In genomic region chr5:113150221-113150620, GRCh38 we compare ENCODE assay signal across 2 cellular contexts.
TF ChIP-seq lines count a peak whose summit lies in the region.

No MANE protein-coding gene starts in this region.

TF ChIP-seq in GM23338, 12 proteins besides CTCF, POLR2A, EP300 and RAD21 (continued from another document):
- no peak for TF ChIP-seq ZNF462 (CRISPR knock-in tag; IDR thresholded peaks at IDR 0.05)
- no peak for TF ChIP-seq ZNF331 (CRISPR knock-in tag; IDR thresholded peaks at IDR 0.05; ENCODE audit: low read depth)
- TF ChIP-seq STAT1 (IDR thresholded peaks at IDR 0.05; ENCODE audit: unreplicated experiment): no peak
- TF ChIP-seq JUNB (IDR thresholded peaks at IDR 0.05; ENCODE audit: unreplicated experiment): no peak
- TF ChIP-seq NANOG (IDR thresholded peaks at IDR 0.05; ENCODE audit: borderline replicate concordance): no peak
- TF ChIP-seq, protein P1, sequence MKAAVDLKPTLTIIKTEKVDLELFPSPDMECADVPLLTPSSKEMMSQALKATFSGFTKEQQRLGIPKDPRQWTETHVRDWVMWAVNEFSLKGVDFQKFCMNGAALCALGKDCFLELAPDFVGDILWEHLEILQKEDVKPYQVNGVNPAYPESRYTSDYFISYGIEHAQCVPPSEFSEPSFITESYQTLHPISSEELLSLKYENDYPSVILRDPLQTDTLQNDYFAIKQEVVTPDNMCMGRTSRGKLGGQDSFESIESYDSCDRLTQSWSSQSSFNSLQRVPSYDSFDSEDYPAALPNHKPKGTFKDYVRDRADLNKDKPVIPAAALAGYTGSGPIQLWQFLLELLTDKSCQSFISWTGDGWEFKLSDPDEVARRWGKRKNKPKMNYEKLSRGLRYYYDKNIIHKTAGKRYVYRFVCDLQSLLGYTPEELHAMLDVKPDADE (IDR thresholded peaks at IDR 0.05): no peak
- no peak for TF ChIP-seq ZNF114 (CRISPR knock-in tag; IDR thresholded peaks at IDR 0.05)
- TF ChIP-seq REST (IDR thresholded peaks at IDR 0.05; ENCODE audit: unreplicated experiment): no peak
TF ChIP-seq in GM23338: peak in this region for 0.

TF ChIP-seq in K562, 482 proteins besides CTCF, POLR2A, EP300 and RAD21 (continued from another document):
- TF ChIP-seq ZBTB33 (CRISPR knock-in tag; IDR thresholded peaks at IDR 0.05) (no peak), TFE3 (CRISPR knock-in tag; IDR thresholded peaks at IDR 0.05) (no peak), CUX1 (CRISPR knock-in tag; IDR thresholded peaks at IDR 0.05) (no peak), STAT5B (CRISPR knock-in tag; IDR thresholded peaks at IDR 0.05) (no peak), U2AF2 (optimal IDR thresholded peaks at IDR 0.05; ENCODE audit: low read depth, low read length) (no peak), C11orf30 (IDR thresholded peaks at IDR 0.05; ENCODE audit: low read depth) (no peak), ZBTB49 (CRISPR knock-in tag; IDR thresholded peaks at IDR 0.05; ENCODE audit: borderline replicate concordance) (no peak), CHCHD3 (CRISPR knock-in tag; IDR thresholded peaks at IDR 0.05) (no peak), PML (IDR thresholded peaks at IDR 0.05; ENCODE audit: low read length) (no peak), ELF1 (tag; IDR thresholded peaks at IDR 0.05) (no peak), GTF2F1 (IDR thresholded peaks at IDR 0.05; ENCODE audit: low read depth, low read length) (no peak)
- TF ChIP-seq, protein P2, sequence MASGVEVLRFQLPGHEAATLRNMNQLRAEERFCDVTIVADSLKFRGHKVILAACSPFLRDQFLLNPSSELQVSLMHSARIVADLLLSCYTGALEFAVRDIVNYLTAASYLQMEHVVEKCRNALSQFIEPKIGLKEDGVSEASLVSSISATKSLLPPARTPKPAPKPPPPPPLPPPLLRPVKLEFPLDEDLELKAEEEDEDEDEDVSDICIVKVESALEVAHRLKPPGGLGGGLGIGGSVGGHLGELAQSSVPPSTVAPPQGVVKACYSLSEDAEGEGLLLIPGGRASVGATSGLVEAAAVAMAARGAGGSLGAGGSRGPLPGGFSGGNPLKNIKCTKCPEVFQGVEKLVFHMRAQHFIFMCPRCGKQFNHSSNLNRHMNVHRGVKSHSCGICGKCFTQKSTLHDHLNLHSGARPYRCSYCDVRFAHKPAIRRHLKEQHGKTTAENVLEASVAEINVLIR (CRISPR knock-in tag; IDR thresholded peaks at IDR 0.05): no peak
